ENCODE assay signal across 26 cellular contexts in genomic region chr15:74961616-74962015, GRCh38. TPM values are rescaled to one million over a fixed set of nuclear protein-coding genes. Genes with fewer than 3 reads are reported as not detected.
DNase-seq lines count a peak whose midpoint lies in the region; ATAC-seq and TF ChIP-seq lines count a peak whose summit lies in the region.
"Had no signal": no experiment of that assay in that cellular context is flagged by ENCODE, and none has a peak within 500 bp of the region (broad histone marks: within the 10 kb centered on the region; RNA-seq: fewer than 3 reads in every experiment).

No MANE protein-coding gene starts in this region.

- DNase-seq in activated naive CD4-positive, alpha-beta T cell treated with anti-CD3 and anti-CD28 coated beads, Interleukin-2, amount 50 U/mL, for 16 hours, result no peak
- DNase-seq in NCI-H2196 (lab: John Stamatoyannopoulos, UW; ENCODE audit: unreplicated experiment), result peak; percentile 24
- DNase-seq in activated naive CD8-positive, alpha-beta T cell treated with anti-CD3 and anti-CD28 coated beads for 36 hours, result no peak
- DNase-seq in stimulated activated effector memory CD8-positive, alpha-beta T cell treated with anti-CD3 and anti-CD28 coated beads, Interleukin-12 subunit alpha, Interleukin-12 subunit beta, amount 100 ng/mL, for 72 hours (ENCODE audit: low spot score in 2 of 2), result no peak
- DNase-seq in mesenteric fat pad (ENCODE audit: low spot score), result no peak
- no peak for DNase-seq in stomach
- DNase-seq: activated CD4-positive, alpha-beta T cell treated with anti-CD3 and anti-CD28 coated beads for 1 hour; brain microvascular endothelial cell; CD4-positive, CD25-positive, alpha-beta regulatory T cell; effector CD8-positive, alpha-beta T cell; foreskin melanocyte; GDM1; left cardiac atrium; naive B cell; NCI-H1092; NCI-H187; NCI-H446 treated with DMSO at 0.1 percent for 48 hours; occipital lobe; Peyer's patch; SIG-M5; small intestine; stimulated activated CD4-positive, alpha-beta T cell treated with anti-CD3 and anti-CD28 coated beads, Interleukin-1b, Interleukin-23, amount 100 ng/mL, for 48 hours had no signal

- no peak for TF ChIP-seq POLR2A in stomach (IDR thresholded peaks at IDR 0.05)

- no peaks in the 10 kb centered on the region for H3K36me3 ChIP-seq in stomach
- H3K36me3 ChIP-seq: brain microvascular endothelial cell, Peyer's patch, thoracic aorta had no signal

- no peaks in the 10 kb centered on the region for H3K9me3 ChIP-seq in stomach
- H3K9me3 ChIP-seq: Peyer's patch, thoracic aorta had no signal

- H3K27ac ChIP-seq in stomach, result no peak overlapping the region
- H3K27ac ChIP-seq: brain microvascular endothelial cell, Peyer's patch, thoracic aorta had no signal

- no peaks in the 10 kb centered on the region for H3K36me3 Mint-ChIP-seq in activated naive CD4-positive, alpha-beta T cell treated with anti-CD3 and anti-CD28 coated beads, Interleukin-2, amount 50 U/mL, for 24 hours
- no peaks in the 10 kb centered on the region for H3K36me3 Mint-ChIP-seq in activated naive CD8-positive, alpha-beta T cell treated with anti-CD3 and anti-CD28 coated beads for 36 hours
- peaks cover 4% of the 10 kb centered on the region for H3K36me3 Mint-ChIP-seq in stimulated activated effector memory CD8-positive, alpha-beta T cell treated with anti-CD3 and anti-CD28 coated beads, Interleukin-12 subunit alpha, Interleukin-12 subunit beta, amount 100 ng/mL, for 72 hours
- H3K36me3 Mint-ChIP-seq: CD4-positive, CD25-positive, alpha-beta regulatory T cell; naive B cell had no signal

- H3K4me1 ChIP-seq in stomach, result peaks cover 24 to 38% (median 33%) of the 10 kb centered on the region in 4 donors

- WGBS in stomach, 5 donors, result 69 to 83% (median 77%) methylated on average over 5 of the region's 5 CpGs

- intact Hi-C loops in stomach (cut with DNase I; ENCODE audit: low total_unique reads), result no loop called here

- no peak for TF ChIP-seq EP300 in stomach (IDR thresholded peaks at IDR 0.05)

- H3K27me3 Mint-ChIP-seq in activated naive CD4-positive, alpha-beta T cell treated with anti-CD3 and anti-CD28 coated beads, Interleukin-2, amount 50 U/mL, for 24 hours, result peaks cover 11% of the 10 kb centered on the region
- peaks cover 50% of the 10 kb centered on the region for H3K27me3 Mint-ChIP-seq in activated naive CD8-positive, alpha-beta T cell treated with anti-CD3 and anti-CD28 coated beads for 36 hours

- peaks cover 30% of the 10 kb centered on the region for H3K4me1 Mint-ChIP-seq in activated naive CD4-positive, alpha-beta T cell treated with anti-CD3 and anti-CD28 coated beads, Interleukin-2, amount 50 U/mL, for 24 hours
- H3K4me1 Mint-ChIP-seq in activated naive CD8-positive, alpha-beta T cell treated with anti-CD3 and anti-CD28 coated beads for 36 hours, result peaks cover 35% of the 10 kb centered on the region
- peaks cover 37% of the 10 kb centered on the region for H3K4me1 Mint-ChIP-seq in stimulated activated effector memory CD8-positive, alpha-beta T cell treated with anti-CD3 and anti-CD28 coated beads, Interleukin-12 subunit alpha, Interleukin-12 subunit beta, amount 100 ng/mL, for 72 hours

- no peaks in the 10 kb centered on the region for H3K9me3 Mint-ChIP-seq in activated naive CD4-positive, alpha-beta T cell treated with anti-CD3 and anti-CD28 coated beads, Interleukin-2, amount 50 U/mL, for 24 hours
- no peaks in the 10 kb centered on the region for H3K9me3 Mint-ChIP-seq in activated naive CD8-positive, alpha-beta T cell treated with anti-CD3 and anti-CD28 coated beads for 36 hours
- no peaks in the 10 kb centered on the region for H3K9me3 Mint-ChIP-seq in stimulated activated effector memory CD8-positive, alpha-beta T cell treated with anti-CD3 and anti-CD28 coated beads, Interleukin-12 subunit alpha, Interleukin-12 subunit beta, amount 100 ng/mL, for 72 hours
- H3K9me3 Mint-ChIP-seq: naive B cell had no signal

- no peak overlapping the region for H3K4me3 Mint-ChIP-seq in activated naive CD4-positive, alpha-beta T cell treated with anti-CD3 and anti-CD28 coated beads, Interleukin-2, amount 50 U/mL, for 24 hours
- no peak overlapping the region for H3K4me3 Mint-ChIP-seq in activated naive CD8-positive, alpha-beta T cell treated with anti-CD3 and anti-CD28 coated beads for 36 hours
- H3K4me3 Mint-ChIP-seq in stimulated activated effector memory CD8-positive, alpha-beta T cell treated with anti-CD3 and anti-CD28 coated beads, Interleukin-12 subunit alpha, Interleukin-12 subunit beta, amount 100 ng/mL, for 72 hours, result no peak overlapping the region
- H3K4me3 Mint-ChIP-seq: CD4-positive, CD25-positive, alpha-beta regulatory T cell; naive B cell had no signal

- ATAC-seq in stimulated activated effector memory CD8-positive, alpha-beta T cell treated with anti-CD3 and anti-CD28 coated beads, Interleukin-12 subunit alpha, Interleukin-12 subunit beta, amount 100 ng/mL, for 72 hours, result no peak
- ATAC-seq in HG03457 (IDR thresholded peaks at IDR 0.05; ENCODE audit: unreplicated experiment), result no peak
- ATAC-seq: HCT116, left cardiac atrium had no signal

- H3K27me3 ChIP-seq in stomach, result peaks cover 0 to 36% (median 0%) of the 10 kb centered on the region in 3 donors
- H3K27me3 ChIP-seq: Peyer's patch had no signal

- no peak overlapping the region for H3K4me3 ChIP-seq in stomach
- H3K4me3 ChIP-seq: Peyer's patch, thoracic aorta had no signal

- peak overlapping the region; percentile 74 for H3K27ac Mint-ChIP-seq in activated naive CD4-positive, alpha-beta T cell treated with anti-CD3 and anti-CD28 coated beads, Interleukin-2, amount 50 U/mL, for 24 hours
- peak overlapping the region; percentile 75 for H3K27ac Mint-ChIP-seq in activated naive CD8-positive, alpha-beta T cell treated with anti-CD3 and anti-CD28 coated beads for 36 hours
- H3K27ac Mint-ChIP-seq in stimulated activated effector memory CD8-positive, alpha-beta T cell treated with anti-CD3 and anti-CD28 coated beads, Interleukin-12 subunit alpha, Interleukin-12 subunit beta, amount 100 ng/mL, for 72 hours, result peak overlapping the region; percentile 55
- H3K27ac Mint-ChIP-seq: CD4-positive, CD25-positive, alpha-beta regulatory T cell; naive B cell had no signal

- TF ChIP-seq CTCF in stomach (IDR thresholded peaks at IDR 0.05), result no peak

RNA-seq across cellular contexts. Expression of gene RPP25, which starts 5.0 kb away (rescaled TPM):
- total RNA-seq in activated naive CD8-positive, alpha-beta T cell treated with anti-CD3 and anti-CD28 coated beads for 36 hours, result 1 to 10 TPM; 9.4 to 10.0 TPM
- 10.7 TPM for total RNA-seq in mesenteric fat pad
- 10 to 100 TPM in 1 of 5 donors, 1 to 10 TPM in 4; 2.8 to 59.4 (median 7.6) TPM for total RNA-seq in stomach
- polyA plus RNA-seq in stomach, result 10 to 100 TPM in 1 of 3 donors, 1 to 10 TPM in 2; 8.7 to 10.1 (median 9.3) TPM

RNA-seq across cellular contexts. Expression of gene COX5A, which starts 23.7 kb away (rescaled TPM):
- total RNA-seq in activated naive CD8-positive, alpha-beta T cell treated with anti-CD3 and anti-CD28 coated beads for 36 hours, result 100 to 1,000 TPM; 352 to 363 TPM
- 175 TPM for total RNA-seq in mesenteric fat pad
- total RNA-seq in stomach, result 100 to 1,000 TPM in 2 of 5 donors, 10 to 100 TPM in 3; 44.0 to 156 (median 61.1) TPM
- 100 to 1,000 TPM; 298 to 516 (median 464) TPM for polyA plus RNA-seq in stomach

RNA-seq across cellular contexts. Expression of gene SCAMP5, which starts 33.7 kb away (rescaled TPM):
- under 1 TPM; 0.44 to 0.58 TPM for total RNA-seq in activated naive CD8-positive, alpha-beta T cell treated with anti-CD3 and anti-CD28 coated beads for 36 hours
- total RNA-seq in mesenteric fat pad (1.7 TPM), stomach (10 to 100 TPM in 3 of 5 donors, 1 to 10 TPM in 2; 1.8 to 70.1 (median 13.4) TPM)
- polyA plus RNA-seq in stomach, result 10 to 100 TPM in 2 of 3 donors, 1 to 10 TPM in 1; 8.8 to 12.7 (median 12.4) TPM

RNA-seq across cellular contexts. Expression of gene FAM219B, which starts 55.0 kb away (rescaled TPM):
- 10 to 100 TPM; 31.5 to 37.6 TPM for total RNA-seq in activated naive CD8-positive, alpha-beta T cell treated with anti-CD3 and anti-CD28 coated beads for 36 hours
- 91.4 TPM for total RNA-seq in mesenteric fat pad
- 10 to 100 TPM; 12.3 to 85.3 (median 49.5) TPM for total RNA-seq in stomach
- 10 to 100 TPM; 16.9 to 35.2 (median 28.9) TPM for polyA plus RNA-seq in stomach
